ENCODE assay signal across 1 cellular context in genomic region chr3:14366233-14366632, GRCh38.
TF ChIP-seq lines count a peak whose summit lies in the region.

No MANE protein-coding gene starts in this region.

TF ChIP-seq in H1, 55 proteins besides CTCF, POLR2A, EP300 and RAD21 (continued from another document):
- no peak for TF ChIP-seq TCF12 (IDR thresholded peaks at IDR 0.05; ENCODE audit: low read depth, low read length)
- no peak for TF ChIP-seq SIX5 (IDR thresholded peaks at IDR 0.05; ENCODE audit: low read depth, low read length)
- no peak for TF ChIP-seq SRF (IDR thresholded peaks at IDR 0.05; ENCODE audit: low read depth, low read length)
- TF ChIP-seq SP2 (IDR thresholded peaks at IDR 0.05; ENCODE audit: low read length), result no peak
